ENCODE assay signal across 26 cellular contexts in the genomic region with DNA sequence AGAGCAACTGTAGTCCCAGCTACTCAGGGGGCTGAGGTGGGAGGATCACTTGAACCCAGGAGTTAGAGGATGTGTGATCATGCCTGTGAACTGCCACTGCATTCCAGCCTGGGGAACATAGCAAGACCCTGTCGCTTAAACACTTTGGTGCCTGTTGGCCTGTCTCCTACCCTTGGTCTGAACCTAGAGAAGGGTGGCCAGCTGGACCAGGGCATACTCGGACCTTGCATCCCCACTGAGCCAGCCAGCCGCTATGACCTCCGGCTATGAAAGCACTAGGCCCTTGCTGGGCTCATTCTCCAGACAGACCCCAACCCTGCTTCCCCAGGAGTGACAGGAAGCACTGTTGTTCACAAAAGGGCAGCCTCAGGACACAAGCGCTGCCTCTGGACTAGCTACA. TPM values are rescaled to one million over a fixed set of nuclear protein-coding genes. Genes with fewer than 3 reads are reported as not detected.
"Had no signal": no experiment of that assay in that cellular context is flagged by ENCODE, and none has a peak within 500 bp of the region (broad histone marks: within the 10 kb centered on the region; RNA-seq: fewer than 3 reads in every experiment).

No MANE protein-coding gene starts in this region.

- H3K27ac ChIP-seq: foreskin keratinocyte, upper lobe of left lung, VCaP had no signal

- H3K9me3 Mint-ChIP-seq: activated naive CD8-positive, alpha-beta T cell treated with anti-CD3 and anti-CD28 coated beads, Interleukin-2, amount 50 U/mL, for 24 hours; effector memory CD8-positive, alpha-beta T cell; nephron; stimulated activated naive CD8-positive, alpha-beta T cell treated with anti-CD3 and anti-CD28 coated beads, Interleukin-15, Interleukin-2, amounts not matched to agents 100 ng/mL and 50 ng/mL, for 24 hours had no signal

- ATAC-seq: activated naive CD8-positive, alpha-beta T cell treated with anti-CD3 and anti-CD28 coated beads, Interleukin-2, amount 50 U/mL, for 24 hours; effector memory CD8-positive, alpha-beta T cell; foreskin keratinocyte; right cardiac atrium had no signal

- H3K4me3 Mint-ChIP-seq: activated naive CD8-positive, alpha-beta T cell treated with anti-CD3 and anti-CD28 coated beads, Interleukin-2, amount 50 U/mL, for 24 hours; effector memory CD8-positive, alpha-beta T cell; stimulated activated naive CD8-positive, alpha-beta T cell treated with anti-CD3 and anti-CD28 coated beads, Interleukin-15, Interleukin-2, amounts not matched to agents 100 ng/mL and 50 ng/mL, for 24 hours had no signal

- H3K27me3 ChIP-seq: foreskin keratinocyte, upper lobe of left lung had no signal

- H3K27me3 Mint-ChIP-seq: activated naive CD8-positive, alpha-beta T cell treated with anti-CD3 and anti-CD28 coated beads, Interleukin-2, amount 50 U/mL, for 24 hours; effector memory CD8-positive, alpha-beta T cell; progenitor cell of endocrine pancreas; stimulated activated naive CD8-positive, alpha-beta T cell treated with anti-CD3 and anti-CD28 coated beads, Interleukin-15, Interleukin-2, amounts not matched to agents 100 ng/mL and 50 ng/mL, for 24 hours had no signal

- H3K27ac Mint-ChIP-seq: activated naive CD8-positive, alpha-beta T cell treated with anti-CD3 and anti-CD28 coated beads, Interleukin-2, amount 50 U/mL, for 24 hours; effector memory CD8-positive, alpha-beta T cell; nephron; progenitor cell of endocrine pancreas; stimulated activated naive CD8-positive, alpha-beta T cell treated with anti-CD3 and anti-CD28 coated beads, Interleukin-15, Interleukin-2, amounts not matched to agents 100 ng/mL and 50 ng/mL, for 24 hours had no signal

- DNase-seq: activated CD4-positive, alpha-beta T cell treated with anti-CD3 and anti-CD28 coated beads for 1 hour; activated CD4-positive, alpha-beta T cell treated with anti-CD3 and anti-CD28 coated beads, Interleukin-2, amount 50 U/mL, for 48 hours; activated naive CD4-positive, alpha-beta T cell treated with Interleukin-2 at 50 U/mL for 16 hours; activated naive CD8-positive, alpha-beta T cell treated with anti-CD3 and anti-CD28 coated beads, Interleukin-2, amount 50 U/mL, for 24 hours; dermis blood vessel endothelial cell; effector memory CD8-positive, alpha-beta T cell; foreskin keratinocyte; glutamatergic neuron; hypothalamus; mesendoderm; nucleus accumbens; right cardiac atrium; stimulated activated CD4-positive, alpha-beta T cell treated with anti-CD3 and anti-CD28 coated beads, Interleukin-4, amount 100 ng/mL, for 4 hours; upper lobe of left lung had no signal

- H3K4me3 ChIP-seq: smooth muscle cell, upper lobe of left lung had no signal

- H3K9me3 ChIP-seq: upper lobe of left lung had no signal

RNA-seq across cellular contexts. Expression of gene SEBOX, which starts 34.3 kb away (rescaled TPM):
- total RNA-seq: aorta; bronchial epithelial cell; cerebellum; dermis blood vessel endothelial cell; foreskin keratinocyte; kidney epithelial cell; lower leg skin; progenitor cell of endocrine pancreas; right cardiac atrium; smooth muscle cell; T-helper 1 cell treated with Interleukin-12 subunit alpha and Interleukin-12 subunit beta and Interleukin-4 antibody, amounts not matched to agents 30 ng/mL and 1 ng/mL, for 36 hours; temporal lobe; upper lobe of left lung had no signal
- polyA plus RNA-seq: aorta, foreskin keratinocyte, right cardiac atrium, smooth muscle cell had no signal
